3 cellular contexts compared by ENCODE assay signal in the genomic region with DNA sequence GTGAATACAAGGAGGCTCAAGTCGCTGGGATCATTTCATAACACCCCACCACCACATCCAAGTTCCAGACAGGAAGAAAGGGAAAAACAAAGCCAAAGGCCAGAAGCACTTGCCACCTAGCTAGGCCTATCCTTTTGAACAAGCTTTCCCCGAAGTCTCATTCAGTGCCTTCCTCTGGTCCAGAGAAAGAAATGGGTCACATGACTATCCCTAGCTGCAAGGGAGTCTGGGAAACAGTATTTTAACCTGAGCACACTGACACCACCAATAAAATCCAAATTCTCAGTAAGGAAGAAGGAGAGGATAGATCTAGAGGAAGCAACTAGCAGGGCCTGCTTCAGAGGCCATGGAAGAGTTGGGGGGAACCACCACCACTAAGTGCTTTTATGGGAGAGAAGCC.
A peak's percentile ranks its signal among the peaks of the same experiment; 100 is the strongest.
TF ChIP-seq lines count a peak whose summit lies in the region.

No MANE protein-coding gene starts in this region.

TF ChIP-seq in SK-N-SH, 30 proteins besides CTCF, POLR2A, EP300 and RAD21 (continued from another document):
- TF ChIP-seq USF1 (IDR thresholded peaks at IDR 0.05; ENCODE audit: borderline replicate concordance, low read depth) (peak; percentile 33; the same call in 1 of the 2 replicates), POLR2AphosphoS5 (IDR thresholded peaks at IDR 0.05; ENCODE audit: low read depth, low read length) (no peak), TCF12 (IDR thresholded peaks at IDR 0.05) (no peak)
- TF ChIP-seq, protein P1, sequence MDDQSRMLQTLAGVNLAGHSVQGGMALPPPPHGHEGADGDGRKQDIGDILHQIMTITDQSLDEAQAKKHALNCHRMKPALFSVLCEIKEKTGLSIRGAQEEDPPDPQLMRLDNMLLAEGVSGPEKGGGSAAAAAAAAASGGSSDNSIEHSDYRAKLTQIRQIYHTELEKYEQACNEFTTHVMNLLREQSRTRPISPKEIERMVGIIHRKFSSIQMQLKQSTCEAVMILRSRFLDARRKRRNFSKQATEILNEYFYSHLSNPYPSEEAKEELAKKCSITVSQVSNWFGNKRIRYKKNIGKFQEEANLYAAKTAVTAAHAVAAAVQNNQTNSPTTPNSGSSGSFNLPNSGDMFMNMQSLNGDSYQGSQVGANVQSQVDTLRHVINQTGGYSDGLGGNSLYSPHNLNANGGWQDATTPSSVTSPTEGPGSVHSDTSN (IDR thresholded peaks at IDR 0.05) = no peak

TF ChIP-seq in SK-N-SH treated with all-trans-retinoic acid at 6 μM for 48 hours, 23 proteins besides CTCF, POLR2A, EP300 and RAD21 (continued from another document):
- TF ChIP-seq PATZ1 (CRISPR knock-in tag; IDR thresholded peaks at IDR 0.05; ENCODE audit: borderline replicate concordance) (no peak), RARB (CRISPR knock-in tag; IDR thresholded peaks at IDR 0.05) (no peak), ESRRG (CRISPR knock-in tag; IDR thresholded peaks at IDR 0.05) (no peak), ZNF565 (CRISPR knock-in tag; conservative IDR thresholded peaks at IDR 0.05; ENCODE audit: low read depth) (no peak), ZNF8 (CRISPR knock-in tag; IDR thresholded peaks at IDR 0.05) (no peak), ZFP3 (CRISPR knock-in tag; IDR thresholded peaks at IDR 0.05) (no peak)
- TF ChIP-seq, protein P2, sequence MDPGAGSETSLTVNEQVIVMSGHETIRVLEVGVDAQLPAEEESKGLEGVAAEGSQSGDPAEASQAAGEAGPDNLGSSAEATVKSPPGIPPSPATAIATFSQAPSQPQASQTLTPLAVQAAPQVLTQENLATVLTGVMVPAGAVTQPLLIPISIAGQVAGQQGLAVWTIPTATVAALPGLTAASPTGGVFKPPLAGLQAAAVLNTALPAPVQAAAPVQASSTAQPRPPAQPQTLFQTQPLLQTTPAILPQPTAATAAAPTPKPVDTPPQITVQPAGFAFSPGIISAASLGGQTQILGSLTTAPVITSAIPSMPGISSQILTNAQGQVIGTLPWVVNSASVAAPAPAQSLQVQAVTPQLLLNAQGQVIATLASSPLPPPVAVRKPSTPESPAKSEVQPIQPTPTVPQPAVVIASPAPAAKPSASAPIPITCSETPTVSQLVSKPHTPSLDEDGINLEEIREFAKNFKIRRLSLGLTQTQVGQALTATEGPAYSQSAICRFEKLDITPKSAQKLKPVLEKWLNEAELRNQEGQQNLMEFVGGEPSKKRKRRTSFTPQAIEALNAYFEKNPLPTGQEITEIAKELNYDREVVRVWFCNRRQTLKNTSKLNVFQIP (CRISPR knock-in tag; IDR thresholded peaks at IDR 0.05; ENCODE audit: borderline replicate concordance, low read depth) = no peak

TF ChIP-seq in Ishikawa, 13 proteins besides CTCF, POLR2A, EP300 and RAD21 (continued from another document):
- TF ChIP-seq, protein P3, sequence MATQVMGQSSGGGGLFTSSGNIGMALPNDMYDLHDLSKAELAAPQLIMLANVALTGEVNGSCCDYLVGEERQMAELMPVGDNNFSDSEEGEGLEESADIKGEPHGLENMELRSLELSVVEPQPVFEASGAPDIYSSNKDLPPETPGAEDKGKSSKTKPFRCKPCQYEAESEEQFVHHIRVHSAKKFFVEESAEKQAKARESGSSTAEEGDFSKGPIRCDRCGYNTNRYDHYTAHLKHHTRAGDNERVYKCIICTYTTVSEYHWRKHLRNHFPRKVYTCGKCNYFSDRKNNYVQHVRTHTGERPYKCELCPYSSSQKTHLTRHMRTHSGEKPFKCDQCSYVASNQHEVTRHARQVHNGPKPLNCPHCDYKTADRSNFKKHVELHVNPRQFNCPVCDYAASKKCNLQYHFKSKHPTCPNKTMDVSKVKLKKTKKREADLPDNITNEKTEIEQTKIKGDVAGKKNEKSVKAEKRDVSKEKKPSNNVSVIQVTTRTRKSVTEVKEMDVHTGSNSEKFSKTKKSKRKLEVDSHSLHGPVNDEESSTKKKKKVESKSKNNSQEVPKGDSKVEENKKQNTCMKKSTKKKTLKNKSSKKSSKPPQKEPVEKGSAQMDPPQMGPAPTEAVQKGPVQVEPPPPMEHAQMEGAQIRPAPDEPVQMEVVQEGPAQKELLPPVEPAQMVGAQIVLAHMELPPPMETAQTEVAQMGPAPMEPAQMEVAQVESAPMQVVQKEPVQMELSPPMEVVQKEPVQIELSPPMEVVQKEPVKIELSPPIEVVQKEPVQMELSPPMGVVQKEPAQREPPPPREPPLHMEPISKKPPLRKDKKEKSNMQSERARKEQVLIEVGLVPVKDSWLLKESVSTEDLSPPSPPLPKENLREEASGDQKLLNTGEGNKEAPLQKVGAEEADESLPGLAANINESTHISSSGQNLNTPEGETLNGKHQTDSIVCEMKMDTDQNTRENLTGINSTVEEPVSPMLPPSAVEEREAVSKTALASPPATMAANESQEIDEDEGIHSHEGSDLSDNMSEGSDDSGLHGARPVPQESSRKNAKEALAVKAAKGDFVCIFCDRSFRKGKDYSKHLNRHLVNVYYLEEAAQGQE (IDR thresholded peaks at IDR 0.05; ENCODE audit: low read depth) = no peak
- TF ChIP-seq TAF1 (IDR thresholded peaks at IDR 0.05; ENCODE audit: low read depth) = no peak
